Comparison of ENCODE assay signal across 17 cellular contexts in genomic region chr4:12966741-12967140, GRCh38.
DNase-seq lines count a peak whose midpoint lies in the region; ATAC-seq and TF ChIP-seq lines count a peak whose summit lies in the region.
"Had no signal": no experiment of that assay in that cellular context is flagged by ENCODE, and none has a peak within 500 bp of the region (broad histone marks: within the 10 kb centered on the region; RNA-seq: fewer than 3 reads in every experiment).

No MANE protein-coding gene starts in this region.

- no peak for TF ChIP-seq POLR2A in erythroblast (IDR thresholded peaks at IDR 0.05; ENCODE audit: low read length)

- in situ Hi-C loops in SK-MEL-5 (cut with HindIII; ENCODE audit: low pct_unique_long_range_greater_than_20kb, low sequenced_read_pairs), result no loop called here

- peak; percentile 29 for DNase-seq in HT1080 (ENCODE audit: low read depth)
- DNase-seq in SK-MEL-5 (ENCODE audit: low read depth, low spot score), result peak; percentile 87
- DNase-seq in fibroblast of the conjunctiva (ENCODE audit: low read depth), result peak; percentile 1
- no peak for DNase-seq in erythroblast (lab: John Stamatoyannopoulos, UW)
- DNase-seq: AML-193; BE2C; Calu3; CD4-positive, alpha-beta T cell; COR-L47; DMS53; DMS79 treated with DMSO at 0.1 percent for 48 hours; GF-D8; H9 had no signal

- ATAC-seq in HG02571 (IDR thresholded peaks at IDR 0.05; ENCODE audit: unreplicated experiment) (no peak), HG03095 (IDR thresholded peaks at IDR 0.05; ENCODE audit: unreplicated experiment) (no peak)
- ATAC-seq: GM23338, HCT116 had no signal

Comparison
In these comparisons a context has a peak if more than half of its experiments do, and no peak if none do; other contexts are left out.
1. DNase-seq: peak in HT1080 (single experiment), SK-MEL-5 (single experiment) and fibroblast of the conjunctiva (single experiment); none in erythroblast (0 of 2).